8 cellular contexts compared by ENCODE assay signal in the genomic region with DNA sequence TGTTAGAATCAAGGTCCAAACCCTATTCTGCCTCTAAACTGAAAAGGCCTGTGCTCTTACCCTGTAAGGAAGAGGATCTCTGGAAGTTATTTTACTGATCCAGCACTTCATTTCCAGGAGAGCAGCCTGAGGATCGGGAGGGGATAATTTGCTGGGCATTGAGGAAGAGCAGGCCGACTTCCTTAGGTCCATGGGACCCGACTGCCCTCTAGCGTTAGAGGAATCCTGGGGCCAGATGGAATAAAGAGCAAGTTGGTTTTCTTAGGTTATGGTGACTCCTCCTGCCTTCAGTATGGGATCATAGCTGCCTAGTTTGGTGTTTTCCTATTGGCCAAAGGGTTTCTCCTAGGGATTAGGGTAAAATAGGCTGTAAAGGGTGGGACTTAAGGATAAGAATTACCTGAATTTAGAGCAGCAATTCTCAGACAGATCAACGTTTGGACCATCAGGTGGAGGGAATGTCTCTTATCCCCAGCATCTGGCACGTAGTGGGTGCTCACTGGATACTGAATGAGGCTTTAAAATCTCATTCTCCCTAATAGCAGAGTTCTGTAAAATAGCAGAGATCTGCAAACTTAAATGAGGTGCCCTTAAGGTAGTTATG. TPM values are rescaled to one million over a fixed set of nuclear protein-coding genes. Genes with fewer than 3 reads are reported as not detected.
DNase-seq lines count a peak whose midpoint lies in the region; ATAC-seq and TF ChIP-seq lines count a peak whose summit lies in the region.

No MANE protein-coding gene starts in this region.

- H3K27ac ChIP-seq in ascending aorta (peak overlapping the region; percentile 10 to 23), right atrium auricular region (peak overlapping the region; percentile 62 to 65), psoas muscle (no peak overlapping the region)

- DNase-seq in AG10803 (ENCODE audit: low read depth), result peak; percentile 83
- peak; percentile 48 for DNase-seq in GM19240 (ENCODE audit: insufficient read length, low spot score)
- DNase-seq in NCI-H1105 treated with DMSO at 0.1 percent for 48 hours (lab: John Stamatoyannopoulos, UW), result peak; percentile 65
- peak in 1 of 2 donors; percentile 92 for DNase-seq in ascending aorta (ENCODE audit: low spot score in 2 of 2)
- DNase-seq in right atrium auricular region (ENCODE audit: low spot score), result peak; percentile 86
- DNase-seq in psoas muscle, result peak; percentile 75 to 85

- WGBS in psoas muscle, 3 donors, result 16 to 26% (median 22%) methylated on average over 6 of the region's 6 CpGs

- H3K4me3 ChIP-seq in AG10803 (ENCODE audit: low read length) (no peak overlapping the region), ascending aorta (no peak overlapping the region), right atrium auricular region (no peak overlapping the region), psoas muscle (no peak overlapping the region)

- H3K9me3 ChIP-seq in ascending aorta (no peaks in the 10 kb centered on the region), right atrium auricular region (no peaks in the 10 kb centered on the region), psoas muscle (peaks cover 5% of the 10 kb centered on the region)

- peaks cover 6 to 25% of the 10 kb centered on the region in 2 donors for H3K4me1 ChIP-seq in ascending aorta
- peaks cover 0 to 26% of the 10 kb centered on the region in 2 donors for H3K4me1 ChIP-seq in right atrium auricular region
- peaks cover 8% of the 10 kb centered on the region for H3K4me1 ChIP-seq in psoas muscle

- H3K27me3 ChIP-seq in ascending aorta, result no peaks in the 10 kb centered on the region
- H3K27me3 ChIP-seq in right atrium auricular region, result no peaks in the 10 kb centered on the region
- H3K27me3 ChIP-seq in psoas muscle (ENCODE audit: insufficient read depth in 3 of 3, low read length in 2 of 3), result no peaks in the 10 kb centered on the region

- H3K36me3 ChIP-seq in ascending aorta (no peaks in the 10 kb centered on the region), right atrium auricular region (no peaks in the 10 kb centered on the region), psoas muscle (ENCODE audit: insufficient read depth in 1 of 2, low read depth in 1 of 2) (peaks cover 0 to 7% of the 10 kb centered on the region in 2 donors)

- intact Hi-C loops in ascending aorta (cut with DNase I), result loop anchor here (1.0 to 5.0 kb wide), 4 partner anchors 40 to 354 kb away; a partner anchor contains a TSS
- intact Hi-C loops in psoas muscle (cut with DNase I), result loop anchor here (1.0 to 2.0 kb wide), 2 partner anchors 171 to 226 kb away; no protein-coding TSS in a partner anchor

- TF ChIP-seq CTCF in AG10803 (conservative IDR thresholded peaks at IDR 0.05; ENCODE audit: low read length), result peak; percentile 99
- TF ChIP-seq CTCF in ascending aorta (IDR thresholded peaks at IDR 0.05), result peak; percentile 89 to 93 (median 89)
- peak; percentile 75 to 97 for TF ChIP-seq CTCF in right atrium auricular region (IDR thresholded peaks at IDR 0.05)
- TF ChIP-seq CTCF in psoas muscle (IDR thresholded peaks at IDR 0.05), result peak; percentile 92

- ATAC-seq in SK-N-SH treated with all-trans-retinoic acid at 6 μM for 48 hours (peak; percentile 98), psoas muscle (peak; percentile 95 to 98 (median 96)), HG02970 (IDR thresholded peaks at IDR 0.05; ENCODE audit: low FRiP score, unreplicated experiment) (no peak)

TF ChIP-seq in SK-N-SH treated with all-trans-retinoic acid at 6 μM for 48 hours, 23 proteins besides CTCF, POLR2A, EP300 and RAD21:
- peak; percentile 82 for TF ChIP-seq ZNF70 (CRISPR knock-in tag; IDR thresholded peaks at IDR 0.05)
- no peak for TF ChIP-seq ZNF8 (CRISPR knock-in tag; IDR thresholded peaks at IDR 0.05)
- no peak for TF ChIP-seq ARNTL (CRISPR knock-in tag; IDR thresholded peaks at IDR 0.05; ENCODE audit: borderline replicate concordance, low read depth)

RNA-seq across cellular contexts. Expression of a gene that starts 40.0 kb away (rescaled TPM):
- total RNA-seq in ascending aorta (416 TPM), right atrium auricular region (100 to 1,000 TPM; 742 to 815 TPM), psoas muscle (100 to 1,000 TPM in 3 of 4 donors, 10 to 100 TPM in 1; 71.1 to 306 (median 160) TPM)
- 100 to 1,000 TPM in 2 of 3 donors, 10 to 100 TPM in 1; 17.3 to 270 (median 121) TPM for polyA plus RNA-seq in psoas muscle

RNA-seq across cellular contexts. Expression of a gene that starts 55.3 kb away (rescaled TPM):
- total RNA-seq in ascending aorta, result 29.1 TPM
- 10 to 100 TPM; 13.7 to 17.6 TPM for total RNA-seq in right atrium auricular region
- 10 to 100 TPM in 1 of 4 donors, 1 to 10 TPM in 3; 5.7 to 18.1 (median 8.7) TPM for total RNA-seq in psoas muscle
- 1 to 10 TPM; 2.4 to 4.5 (median 4.5) TPM for polyA plus RNA-seq in psoas muscle
